30 cellular contexts compared by ENCODE assay signal in genomic region chr2:38153476-38153875, GRCh38.
"Had no signal": no experiment of that assay in that cellular context is flagged by ENCODE, and none has a peak within 500 bp of the region (broad histone marks: within the 10 kb centered on the region; RNA-seq: fewer than 3 reads in every experiment).

No MANE protein-coding gene starts in this region.

- H3K27ac ChIP-seq: ascending aorta, brain microvascular endothelial cell, coronary artery, esophagus muscularis mucosa, foreskin keratinocyte, gastrocnemius medialis had no signal

- H3K4me3 ChIP-seq: ascending aorta, coronary artery, esophagus muscularis mucosa, gastrocnemius medialis, heart left ventricle had no signal

- H3K9me3 ChIP-seq: ascending aorta, esophagus muscularis mucosa, gastrocnemius medialis, heart left ventricle had no signal

- ATAC-seq: activated naive CD4-positive, alpha-beta T cell treated with anti-CD3 and anti-CD28 coated beads, Interleukin-2, amount 50 U/mL, for 72 hours; activated T-cell treated with anti-CD3 and anti-CD28 coated beads, Interleukin-2, amount 50 U/mL, for 72 hours; effector memory CD8-positive, alpha-beta T cell; foreskin keratinocyte; gastrocnemius medialis; T-helper 17 cell; WTC11 had no signal

- H3K36me3 ChIP-seq: ascending aorta, brain microvascular endothelial cell, esophagus muscularis mucosa, gastrocnemius medialis, heart left ventricle had no signal

- DNase-seq: activated CD4-positive, alpha-beta memory T cell treated with anti-CD3 and anti-CD28 coated beads, Interleukin-2, amount 10 ng/mL, durations not matched to agents 7 days and 5 days; activated CD4-positive, alpha-beta T cell treated with anti-CD3 and anti-CD28 coated beads for 1 hour; activated CD4-positive, alpha-beta T cell treated with anti-CD3 and anti-CD28 coated beads for 4 hours; activated CD4-positive, alpha-beta T cell treated with anti-CD3 and anti-CD28 coated beads, Interleukin-2, amount 10 ng/mL, durations not matched to agents 7 days and 5 days; activated CD4-positive, alpha-beta T cell treated with anti-CD3 and anti-CD28 coated beads, Interleukin-2, amount 50 U/mL, for 4 hours; activated CD8-positive, alpha-beta memory T cell treated with anti-CD3 and anti-CD28 coated beads, Interleukin-2, amount 50 U/mL, for 48 hours; activated gamma-delta T cell; activated naive CD4-positive, alpha-beta T cell; activated naive CD4-positive, alpha-beta T cell treated with anti-CD3 and anti-CD28 coated beads, Interleukin-2, amount 10 ng/mL, durations not matched to agents 7 days and 5 days; activated naive CD8-positive, alpha-beta T cell treated with anti-CD3 and anti-CD28 coated beads, Interleukin-2, amount 10 ng/mL, durations not matched to agents 7 days and 5 days; activated T-cell treated with anti-CD3 and anti-CD28 coated beads for 4 hours; activated T-cell treated with anti-CD3 and anti-CD28 coated beads, Interleukin-2, amount 50 U/mL, for 24 hours; activated T-cell treated with anti-CD3 and anti-CD28 coated beads, Interleukin-2, amount 50 U/mL, for 72 hours; brain microvascular endothelial cell; dermis blood vessel endothelial cell; effector CD4-positive, alpha-beta T cell; effector memory CD8-positive, alpha-beta T cell; foreskin keratinocyte; gastrocnemius medialis; glutamatergic neuron; heart left ventricle; T-helper 1 cell; T-helper 17 cell; T1000 had no signal

- H3K4me1 ChIP-seq: ascending aorta, foreskin keratinocyte, gastrocnemius medialis had no signal

- H3K27me3 ChIP-seq: ascending aorta, brain microvascular endothelial cell, esophagus muscularis mucosa, gastrocnemius medialis, heart left ventricle had no signal

- FAIRE-seq: bronchial epithelial cell had no signal
